Comparison of ENCODE assay signal across 8 cellular contexts in the genomic region with DNA sequence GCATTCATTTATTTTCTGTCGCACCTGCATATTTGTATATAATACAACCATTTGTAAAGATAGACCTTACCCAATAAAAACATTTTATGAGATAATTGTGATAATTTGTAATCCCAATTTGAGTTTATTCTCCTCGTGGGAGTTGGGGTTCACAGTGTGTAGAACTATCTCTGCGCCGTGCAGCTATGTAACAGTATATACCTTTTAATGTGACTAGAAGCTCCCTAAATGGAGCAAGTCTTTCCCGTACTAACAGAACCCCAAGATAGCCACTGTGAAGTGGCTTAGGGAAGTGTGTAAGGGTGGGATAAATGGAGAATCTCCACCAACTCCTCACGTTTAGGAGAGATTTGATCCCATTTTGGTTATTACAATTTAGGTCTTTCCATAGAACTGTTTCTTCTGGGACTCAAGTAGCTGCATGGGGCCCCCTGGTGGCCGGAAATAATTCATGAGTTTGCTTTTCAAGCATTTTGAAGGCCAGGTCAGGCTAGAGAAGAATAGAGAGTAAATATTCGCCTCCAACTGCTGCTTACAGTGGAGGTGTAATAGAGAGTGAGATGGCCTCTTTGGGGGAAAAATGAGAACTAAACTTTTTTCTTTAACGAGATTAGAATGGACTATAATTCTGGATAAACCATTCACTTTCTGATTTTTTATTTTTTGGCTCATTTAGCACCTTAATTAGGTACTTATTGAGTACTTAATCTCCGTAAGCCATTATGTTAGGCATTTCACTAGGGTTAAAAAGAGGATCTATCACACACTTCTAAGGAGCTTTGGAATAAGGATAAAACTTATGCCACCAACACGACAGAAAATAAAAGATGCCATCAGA. TPM values are rescaled to one million over a fixed set of nuclear protein-coding genes. Genes with fewer than 3 reads are reported as not detected.
DNase-seq lines count a peak whose midpoint lies in the region; ATAC-seq and TF ChIP-seq lines count a peak whose summit lies in the region.

No MANE protein-coding gene starts in this region.

- H3K27ac ChIP-seq in SK-N-SH (ENCODE audit: low read depth in 2 of 2, low read length in 1 of 2) (peak overlapping the region in 1 of 2 experiments; percentile 13; a peak in 1 of 4 replicates), cardiac muscle cell (no peak overlapping the region), psoas muscle (no peak overlapping the region)

- CTCF ChIA-PET in SK-N-SH (lab: Yijun Ruan, JAX) = interaction anchor here (0.6 to 12.9 kb wide), 59 partner anchors 8 to 415 kb away, joined by 3 to 246 read pairs (median 6); a partner anchor contains a TSS

- H3F3A ChIP-seq in SK-N-SH (replicated peaks; ENCODE audit: insufficient read depth) = peaks cover 13% of the 10 kb centered on the region

- H3K4me2 ChIP-seq in SK-N-SH = no peak overlapping the region

- DNase-seq in NCI-H1417 (lab: John Stamatoyannopoulos, UW) = peak; percentile 19 to 85 (median 65)
- DNase-seq in NCI-H1417 treated with DMSO at 0.1 percent for 48 hours (lab: John Stamatoyannopoulos, UW) = no peak
- DNase-seq in Kasumi-1 (lab: John Stamatoyannopoulos, UW) = peak; percentile 79 to 82
- peak; percentile 54 for DNase-seq in SK-N-SH
- peak; percentile 52 for DNase-seq in activated naive CD8-positive, alpha-beta T cell treated with anti-CD3 and anti-CD28 coated beads for 36 hours
- peak; percentile 83 to 85 for DNase-seq in cardiac muscle cell (ENCODE audit: low read depth in 1 of 2, low spot score in 1 of 2)
- peak; percentile 75 to 84 for DNase-seq in psoas muscle

- peak; percentile 97 for TF ChIP-seq RAD21 in SK-N-SH (IDR thresholded peaks at IDR 0.05; ENCODE audit: low read length)

- H2AFZ ChIP-seq in SK-N-SH (ENCODE audit: low read depth) = no peak overlapping the region

- ATAC-seq in psoas muscle = peak; percentile 43 to 82 (median 72)
- ATAC-seq in HG02840 (IDR thresholded peaks at IDR 0.05; ENCODE audit: low FRiP score, unreplicated experiment) = no peak

- H3K27me3 ChIP-seq in SK-N-SH (ENCODE audit: insufficient read depth) = no peaks in the 10 kb centered on the region
- H3K27me3 ChIP-seq in cardiac muscle cell = no peaks in the 10 kb centered on the region
- H3K27me3 ChIP-seq in psoas muscle (ENCODE audit: insufficient read depth in 3 of 3, low read length in 2 of 3) = peaks cover 0 to 3% (median 0%) of the 10 kb centered on the region in 3 donors

- peaks cover 2 to 8% of the 10 kb centered on the region in 2 experiments; a peak in 2 of 4 replicates for H3K4me1 ChIP-seq in SK-N-SH (ENCODE audit: control insufficient read depth in 1 of 2, insufficient read depth in 2 of 2, low read depth in 1 of 2, low read length in 1 of 2)
- peaks cover 24% of the 10 kb centered on the region for H3K4me1 ChIP-seq in cardiac muscle cell (ENCODE audit: low read depth)
- H3K4me1 ChIP-seq in psoas muscle = peaks cover 12% of the 10 kb centered on the region

- peaks cover 0 to 20% of the 10 kb centered on the region in 2 experiments for H3K36me3 ChIP-seq in SK-N-SH (replicated peaks in 1 of 2; ENCODE audit: control insufficient read depth in 1 of 2, insufficient read depth in 2 of 2, low read length in 1 of 2)
- H3K36me3 ChIP-seq in cardiac muscle cell = no peaks in the 10 kb centered on the region
- H3K36me3 ChIP-seq in psoas muscle (ENCODE audit: insufficient read depth in 1 of 2, low read depth in 1 of 2) = peaks cover 0 to 8% of the 10 kb centered on the region in 2 donors

- TF ChIP-seq EP300 in SK-N-SH (IDR thresholded peaks at IDR 0.05; ENCODE audit: borderline replicate concordance in 1 of 2, low read depth in 1 of 2, low read length in 1 of 2) = no peak

- H4K20me1 ChIP-seq in SK-N-SH (ENCODE audit: insufficient read depth) = no peaks in the 10 kb centered on the region

- no peak overlapping the region for H3K4me3 Mint-ChIP-seq in activated naive CD8-positive, alpha-beta T cell treated with anti-CD3 and anti-CD28 coated beads for 36 hours

- no peak overlapping the region for H3K9ac ChIP-seq in SK-N-SH

- H3K27me3 Mint-ChIP-seq in activated naive CD8-positive, alpha-beta T cell treated with anti-CD3 and anti-CD28 coated beads for 36 hours = peaks cover 32% of the 10 kb centered on the region

- TF ChIP-seq CTCF in SK-N-SH (IDR thresholded peaks at IDR 0.05) (peak; percentile 99), cardiac muscle cell (IDR thresholded peaks at IDR 0.05; ENCODE audit: low read depth, low read length) (peak; percentile 72), psoas muscle (IDR thresholded peaks at IDR 0.05) (peak; percentile 86)

- H3K27ac Mint-ChIP-seq in activated naive CD8-positive, alpha-beta T cell treated with anti-CD3 and anti-CD28 coated beads for 36 hours = no peak overlapping the region

- 52% methylated on average over 11 of the region's 11 CpGs for WGBS in SK-N-SH (ENCODE audit: low lambda C conversion rate)
- WGBS in psoas muscle, 3 donors = 45 to 57% (median 48%) methylated on average over 11 of the region's 11 CpGs

- H3K4me1 Mint-ChIP-seq in activated naive CD8-positive, alpha-beta T cell treated with anti-CD3 and anti-CD28 coated beads for 36 hours = peaks cover 8% of the 10 kb centered on the region

- intact Hi-C loops in psoas muscle (cut with DNase I) = loop anchor here (2.0 to 5.0 kb wide), 4 partner anchors 34 to 191 kb away; a partner anchor contains a TSS

- no peaks in the 10 kb centered on the region for H3K9me3 Mint-ChIP-seq in activated naive CD8-positive, alpha-beta T cell treated with anti-CD3 and anti-CD28 coated beads for 36 hours

- H3K4me3 ChIP-seq in SK-N-SH (ENCODE audit: low read depth in 2 of 2, low read length in 1 of 2) = no peak overlapping the region; a peak in 1 of 4 replicates
- no peak overlapping the region for H3K4me3 ChIP-seq in cardiac muscle cell
- H3K4me3 ChIP-seq in psoas muscle = no peak overlapping the region

- H3K9me3 ChIP-seq in SK-N-SH = no peaks in the 10 kb centered on the region
- H3K9me3 ChIP-seq in cardiac muscle cell (ENCODE audit: low read depth) = no peaks in the 10 kb centered on the region
- H3K9me3 ChIP-seq in psoas muscle = no peaks in the 10 kb centered on the region

- no peaks in the 10 kb centered on the region for H3K36me3 Mint-ChIP-seq in activated naive CD8-positive, alpha-beta T cell treated with anti-CD3 and anti-CD28 coated beads for 36 hours

- no peaks in the 10 kb centered on the region for H3K9me2 ChIP-seq in SK-N-SH

- POLR2A ChIA-PET in SK-N-SH (lab: Yijun Ruan, JAX) = interaction anchor here (0.9 kb wide), 1 partner anchor 11 kb away, joined by 3 read pairs; no protein-coding TSS in a partner anchor

- no peaks in the 10 kb centered on the region for H3K79me2 ChIP-seq in SK-N-SH (ENCODE audit: insufficient read depth)

TF ChIP-seq in SK-N-SH, 30 proteins besides CTCF, POLR2A, EP300 and RAD21:
- TF ChIP-seq TEAD4 (IDR thresholded peaks at IDR 0.05; ENCODE audit: borderline replicate concordance, insufficient read depth) (no peak), RCOR1 (IDR thresholded peaks at IDR 0.05; ENCODE audit: low read length) (peak; percentile 77), SMC3 (IDR thresholded peaks at IDR 0.05; ENCODE audit: low read depth, low read length) (peak; percentile 94)

RNA-seq across cellular contexts. Expression of a gene that starts 4.5 kb away (rescaled TPM):
- polyA plus RNA-seq in SK-N-SH (2012; rRNA removed) (1.5 and 1.7 TPM in 2 replicates), cardiac muscle cell (1.2 TPM in 1 of 2 replicates, not detected in the other), psoas muscle (10 to 100 TPM in 2 of 3 donors, 1 to 10 TPM in 1; 2.3 to 79.9 (median 13.3) TPM)
- polyA plus RNA-seq in SK-N-SH (2012; cell fraction: cytosol; rRNA removed) = 2.0 and 2.2 TPM in 2 replicates
- polyA plus RNA-seq in SK-N-SH (2012; cell fraction: nucleus; rRNA removed) = 1.3 and 1.4 TPM in 2 replicates
- not detected for total RNA-seq in activated naive CD8-positive, alpha-beta T cell treated with anti-CD3 and anti-CD28 coated beads for 36 hours
- total RNA-seq in cardiac muscle cell (0.39 and 0.85 TPM in 2 replicates), psoas muscle (1 to 10 TPM; 2.3 to 8.2 (median 4.9) TPM)

RNA-seq across cellular contexts. Expression of a gene that starts 32.7 kb away (rescaled TPM):
- 20.8 and 25.1 TPM in 2 replicates for polyA plus RNA-seq in SK-N-SH (2012; rRNA removed)
- 25.7 and 26.3 TPM in 2 replicates for polyA plus RNA-seq in SK-N-SH (2012; cell fraction: cytosol; rRNA removed)
- 15.7 and 22.3 TPM in 2 replicates for polyA plus RNA-seq in SK-N-SH (2012; cell fraction: nucleus; rRNA removed)
- 1 to 10 TPM; 8.7 to 9.2 TPM for total RNA-seq in activated naive CD8-positive, alpha-beta T cell treated with anti-CD3 and anti-CD28 coated beads for 36 hours
- 20.9 and 28.5 TPM in 2 replicates for total RNA-seq in cardiac muscle cell
- 23.4 and 29.1 TPM in 2 replicates for polyA plus RNA-seq in cardiac muscle cell
- 10 to 100 TPM in 3 of 4 donors, 1 to 10 TPM in 1; 9.7 to 24.8 (median 12.2) TPM for total RNA-seq in psoas muscle
- 10 to 100 TPM; 14.7 to 19.4 (median 14.9) TPM for polyA plus RNA-seq in psoas muscle
